Comparison of ENCODE assay signal across 8 cellular contexts in genomic region chr18:45384137-45384998, GRCh38.
DNase-seq lines count a peak whose midpoint lies in the region; ATAC-seq and TF ChIP-seq lines count a peak whose summit lies in the region.

No MANE protein-coding gene starts in this region.

- peaks cover 19% of the 10 kb centered on the region for H3K27me3 Mint-ChIP-seq in activated CD4-positive, alpha-beta T cell treated with anti-CD3 and anti-CD28 coated beads, Interleukin-2, amount 10 ng/mL, durations not matched to agents 7 days and 5 days
- peaks cover 5% of the 10 kb centered on the region for H3K27me3 Mint-ChIP-seq in endodermal cell (ENCODE audit: insufficient read depth)

- H3K27ac Mint-ChIP-seq in activated CD4-positive, alpha-beta T cell treated with anti-CD3 and anti-CD28 coated beads, Interleukin-2, amount 10 ng/mL, durations not matched to agents 7 days and 5 days, result no peak overlapping the region
- H3K27ac Mint-ChIP-seq in endodermal cell, result no peak overlapping the region

- no peaks in the 10 kb centered on the region for H3K36me3 Mint-ChIP-seq in activated CD4-positive, alpha-beta T cell treated with anti-CD3 and anti-CD28 coated beads, Interleukin-2, amount 10 ng/mL, durations not matched to agents 7 days and 5 days (ENCODE audit: low read depth)
- no peaks in the 10 kb centered on the region for H3K36me3 Mint-ChIP-seq in endodermal cell (ENCODE audit: low read depth)

- H3K4me1 Mint-ChIP-seq in activated CD4-positive, alpha-beta T cell treated with anti-CD3 and anti-CD28 coated beads, Interleukin-2, amount 10 ng/mL, durations not matched to agents 7 days and 5 days, result no peaks in the 10 kb centered on the region
- peaks cover 9% of the 10 kb centered on the region for H3K4me1 Mint-ChIP-seq in endodermal cell

- H3K27ac ChIP-seq in endodermal cell (ENCODE audit: low read depth, low read length), result no peak overlapping the region
- no peak overlapping the region for H3K27ac ChIP-seq in suprapubic skin

- H3K9ac ChIP-seq in endodermal cell (ENCODE audit: extremely low read depth, low read length, poor library complexity, severe bottlenecking), result no peak overlapping the region

- POLR2A ChIA-PET in activated CD4-positive, alpha-beta T cell treated with anti-CD3 and anti-CD28 coated beads, Interleukin-2, amount 10 ng/mL, durations not matched to agents 7 days and 5 days (lab: Charles Lee), result no interaction called here

- TF ChIP-seq CTCF in endodermal cell (conservative IDR thresholded peaks at IDR 0.05) (peak; percentile 92), suprapubic skin (IDR thresholded peaks at IDR 0.05) (peak; percentile 36 to 54)

- no peaks in the 10 kb centered on the region for H3K9me3 Mint-ChIP-seq in activated CD4-positive, alpha-beta T cell treated with anti-CD3 and anti-CD28 coated beads, Interleukin-2, amount 10 ng/mL, durations not matched to agents 7 days and 5 days
- H3K9me3 Mint-ChIP-seq in endodermal cell, result no peaks in the 10 kb centered on the region

- no peaks in the 10 kb centered on the region for H3K27me3 ChIP-seq in endodermal cell (ENCODE audit: control insufficient read depth, insufficient read depth, low read length, poor library complexity, severe bottlenecking)
- H3K27me3 ChIP-seq in suprapubic skin, result no peaks in the 10 kb centered on the region

- H3K36me3 ChIP-seq in endodermal cell (ENCODE audit: control insufficient read depth, insufficient read depth, low read length), result no peaks in the 10 kb centered on the region
- H3K36me3 ChIP-seq in suprapubic skin, result no peaks in the 10 kb centered on the region

- no peak for TF ChIP-seq POLR2A in suprapubic skin (IDR thresholded peaks at IDR 0.05)

- DNase-seq in GM03348 (ENCODE audit: low spot score) (peak; percentile 75), NCI-H2171 treated with DMSO at 0.1 percent for 48 hours (lab: John Stamatoyannopoulos, UW) (peak; percentile 59), endodermal cell (peak; percentile 87), midbrain (lab: John Stamatoyannopoulos, UW) (peak; percentile 37), suprapubic skin (ENCODE audit: low spot score in 2 of 2) (peak in 1 of 2 donors; percentile 68)
- DNase-seq in activated CD4-positive, alpha-beta T cell treated with anti-CD3 and anti-CD28 coated beads, Interleukin-2, amount 10 ng/mL, durations not matched to agents 7 days and 5 days, result peak; percentile 56

- ATAC-seq in HG02759 (IDR thresholded peaks at IDR 0.05; ENCODE audit: unreplicated experiment), result peak; percentile 58
- ATAC-seq in GM19455 (IDR thresholded peaks at IDR 0.05; ENCODE audit: unreplicated experiment), result no peak

- CTCF ChIA-PET in activated CD4-positive, alpha-beta T cell treated with anti-CD3 and anti-CD28 coated beads, Interleukin-2, amount 10 ng/mL, durations not matched to agents 7 days and 5 days (lab: Charles Lee), result interaction anchor here (1.4 to 1.5 kb wide), 2 partner anchors 12 to 126 kb away, joined by 3 to 5 read pairs; no protein-coding TSS in a partner anchor

- H3K4me3 Mint-ChIP-seq in activated CD4-positive, alpha-beta T cell treated with anti-CD3 and anti-CD28 coated beads, Interleukin-2, amount 10 ng/mL, durations not matched to agents 7 days and 5 days, result no peak overlapping the region
- no peak overlapping the region for H3K4me3 Mint-ChIP-seq in endodermal cell

- WGBS in endodermal cell (ENCODE audit: insufficient coverage in 1 of 2, insufficient read length in 1 of 2), 2 experiments, result 51 to 69% methylated on average over 2 to 4 of the region's 5 CpGs
- WGBS in suprapubic skin, result 41% methylated on average over 5 of the region's 5 CpGs

- no peak for TF ChIP-seq EP300 in suprapubic skin (IDR thresholded peaks at IDR 0.05)

- peaks cover 11% of the 10 kb centered on the region for H3K4me1 ChIP-seq in endodermal cell (ENCODE audit: control insufficient read depth, insufficient read depth, low read length)
- H3K4me1 ChIP-seq in suprapubic skin, result peaks cover 4% of the 10 kb centered on the region

- H3K9me3 ChIP-seq in endodermal cell (ENCODE audit: control insufficient read depth, low read length) (no peaks in the 10 kb centered on the region), suprapubic skin (no peaks in the 10 kb centered on the region)

- H3K4me3 ChIP-seq in endodermal cell (ENCODE audit: low read length) (peak overlapping the region; percentile 20), suprapubic skin (no peak overlapping the region)
